8 cellular contexts compared by ENCODE assay signal in genomic region chr4:108036252-108036651, GRCh38.
DNase-seq lines count a peak whose midpoint lies in the region; ATAC-seq and TF ChIP-seq lines count a peak whose summit lies in the region.

No MANE protein-coding gene starts in this region.

- in situ Hi-C loops in HAP-1 (cut with MboI; ENCODE audit: low sequenced_read_pairs): no loop called here

- peaks cover 27% of the 10 kb centered on the region for H3K36me3 Mint-ChIP-seq in activated naive CD8-positive, alpha-beta T cell treated with anti-CD3 and anti-CD28 coated beads, Interleukin-2, amount 50 U/mL, for 24 hours (ENCODE audit: low read depth)

- peaks cover 74% of the 10 kb centered on the region for H3K4me1 Mint-ChIP-seq in activated naive CD8-positive, alpha-beta T cell treated with anti-CD3 and anti-CD28 coated beads, Interleukin-2, amount 50 U/mL, for 24 hours

- no peak overlapping the region; the same call in none of the 2 replicates for H3K4me3 ChIP-seq in GM12865 (ENCODE audit: low read depth, low read length)
- no peak overlapping the region for H3K4me3 ChIP-seq in HAP-1

- ATAC-seq in HG02610 (IDR thresholded peaks at IDR 0.05; ENCODE audit: unreplicated experiment): peak; percentile 91
- peak; percentile 76 for ATAC-seq in activated naive CD8-positive, alpha-beta T cell treated with anti-CD3 and anti-CD28 coated beads, Interleukin-2, amount 50 U/mL, for 24 hours

- no peak for TF ChIP-seq CTCF in GM12865 (IDR thresholded peaks at IDR 0.05; ENCODE audit: insufficient read depth, low read depth, low read length, missing control alignments)

- H3K27me3 Mint-ChIP-seq in activated naive CD8-positive, alpha-beta T cell treated with anti-CD3 and anti-CD28 coated beads, Interleukin-2, amount 50 U/mL, for 24 hours: no peaks in the 10 kb centered on the region

- H3K9me3 Mint-ChIP-seq in activated naive CD8-positive, alpha-beta T cell treated with anti-CD3 and anti-CD28 coated beads, Interleukin-2, amount 50 U/mL, for 24 hours: no peaks in the 10 kb centered on the region

- H3K27me3 ChIP-seq in HAP-1 (ENCODE audit: low read depth): no peaks in the 10 kb centered on the region

- H3K36me3 ChIP-seq in HAP-1 (replicated peaks): peaks cover 11% of the 10 kb centered on the region

- DNase-seq in GM12865 (ENCODE audit: low read depth): peak; percentile 89
- peak; percentile 54 for DNase-seq in SKM-1 treated with dmso at 0.1 percent for 144 hours (lab: John Stamatoyannopoulos, UW; ENCODE audit: unreplicated experiment)
- DNase-seq in activated naive CD8-positive, alpha-beta T cell treated with anti-CD3 and anti-CD28 coated beads, Interleukin-2, amount 50 U/mL, for 24 hours: peak; percentile 67
- no peak for DNase-seq in cerebellar cortex (ENCODE audit: low spot score)
- no peak for DNase-seq in GF-D8 (lab: John Stamatoyannopoulos, UW)
- no peak for DNase-seq in glomerular visceral epithelial cell (ENCODE audit: extremely low spot score)
- DNase-seq in HAP-1 (ENCODE audit: low spot score in 2 of 2): no peak

- peak overlapping the region; percentile 62 for H3K4me3 Mint-ChIP-seq in activated naive CD8-positive, alpha-beta T cell treated with anti-CD3 and anti-CD28 coated beads, Interleukin-2, amount 50 U/mL, for 24 hours

- no peaks in the 10 kb centered on the region for H3K9me3 ChIP-seq in HAP-1

- peak overlapping the region; percentile 89 for H3K27ac Mint-ChIP-seq in activated naive CD8-positive, alpha-beta T cell treated with anti-CD3 and anti-CD28 coated beads, Interleukin-2, amount 50 U/mL, for 24 hours

- H3K4me1 ChIP-seq in HAP-1: no peaks in the 10 kb centered on the region

Comparison
In these comparisons a context has a peak if more than half of its experiments do, and no peak if none do; other contexts are left out.
1. DNase-seq: peak in GM12865 (single experiment), SKM-1 treated with dmso at 0.1 percent for 144 hours (single experiment) and activated naive CD8-positive, alpha-beta T cell treated with anti-CD3 and anti-CD28 coated beads, Interleukin-2, amount 50 U/mL, for 24 hours (single experiment); none in cerebellar cortex (single experiment), GF-D8 (single experiment), glomerular visceral epithelial cell (single experiment) and HAP-1 (0 of 2).